8 cellular contexts compared by ENCODE assay signal in genomic region chr4:151015458-151016344, GRCh38. TPM values are rescaled to one million over a fixed set of nuclear protein-coding genes. Genes with fewer than 3 reads are reported as not detected.
DNase-seq lines count a peak whose midpoint lies in the region; ATAC-seq and TF ChIP-seq lines count a peak whose summit lies in the region.

No MANE protein-coding gene starts in this region.

- H3K27ac ChIP-seq in coronary artery (peak overlapping the region; percentile 72 to 93), left lung (peak overlapping the region; percentile 93 to 97)

- peak; percentile 97 for TF ChIP-seq POLR2A in GM19193 (IDR thresholded peaks at IDR 0.05; ENCODE audit: extremely low read depth, insufficient read depth, insufficient read length)

- TF ChIP-seq CTCF in BE2C (IDR thresholded peaks at IDR 0.05; ENCODE audit: low read depth, low read length), result no peak
- TF ChIP-seq CTCF in coronary artery (IDR thresholded peaks at IDR 0.05), result no peak
- TF ChIP-seq CTCF in left lung (IDR thresholded peaks at IDR 0.05), result no peak

- no peaks in the 10 kb centered on the region for H3K36me3 ChIP-seq in BE2C
- H3K36me3 ChIP-seq in left lung, result no peaks in the 10 kb centered on the region

- peak; percentile 85 for DNase-seq in BE2C
- peak; percentile 48 to 86 for DNase-seq in NCI-H446 (lab: John Stamatoyannopoulos, UW)
- peak; percentile 73 to 78 for DNase-seq in activated CD4-positive, alpha-beta T cell treated with anti-CD3 and anti-CD28 coated beads for 4 hours
- peak; percentile 77 for DNase-seq in coronary artery (ENCODE audit: low spot score)
- DNase-seq in left lung, result peak; percentile 81 to 92
- peak; percentile 72 for DNase-seq in stimulated activated CD4-positive, alpha-beta T cell treated with anti-CD3 and anti-CD28 coated beads, Interleukin-2, amount 100 ng/mL, for 4 hours (ENCODE audit: low read depth)

- peak overlapping the region; percentile 98 for H3K4me3 ChIP-seq in BE2C (ENCODE audit: low read depth, low read length)
- H3K4me3 ChIP-seq in coronary artery, result peak overlapping the region; percentile 97
- H3K4me3 ChIP-seq in left lung, result peak overlapping the region; percentile 88 to 98

- H3K4me1 ChIP-seq in BE2C (no peaks in the 10 kb centered on the region), left lung (peaks cover 11 to 37% of the 10 kb centered on the region in 2 donors)

- intact Hi-C loops in left lung (cut with DNase I), result no loop called here

- H3K27me3 ChIP-seq in BE2C, result no peaks in the 10 kb centered on the region
- no peaks in the 10 kb centered on the region for H3K27me3 ChIP-seq in left lung

- ATAC-seq in HG03354 (IDR thresholded peaks at IDR 0.05; ENCODE audit: poor library complexity, severe bottlenecking, unreplicated experiment) (peak; percentile 77), left lung (peak; percentile 84)

- no peaks in the 10 kb centered on the region for H3K9me3 ChIP-seq in BE2C
- H3K9me3 ChIP-seq in left lung, result no peaks in the 10 kb centered on the region

RNA-seq across cellular contexts. Expression of gene LRBA, which starts 0.6 kb away (rescaled TPM):
- 133 TPM for polyA plus RNA-seq in BE2C (2012; ENCODE audit: insufficient read depth, insufficient read length, low read depth)
- 10 to 100 TPM; 46.1 to 46.3 TPM for total RNA-seq in left lung

Comparison
In these comparisons a context has a peak if more than half of its experiments do, and no peak if none do; other contexts are left out.
1. Peak in every context shown above with its lines: DNase-seq, ATAC-seq, H3K4me3 ChIP-seq and H3K27ac ChIP-seq.